Comparison of ENCODE assay signal across 23 cellular contexts in the genomic region with DNA sequence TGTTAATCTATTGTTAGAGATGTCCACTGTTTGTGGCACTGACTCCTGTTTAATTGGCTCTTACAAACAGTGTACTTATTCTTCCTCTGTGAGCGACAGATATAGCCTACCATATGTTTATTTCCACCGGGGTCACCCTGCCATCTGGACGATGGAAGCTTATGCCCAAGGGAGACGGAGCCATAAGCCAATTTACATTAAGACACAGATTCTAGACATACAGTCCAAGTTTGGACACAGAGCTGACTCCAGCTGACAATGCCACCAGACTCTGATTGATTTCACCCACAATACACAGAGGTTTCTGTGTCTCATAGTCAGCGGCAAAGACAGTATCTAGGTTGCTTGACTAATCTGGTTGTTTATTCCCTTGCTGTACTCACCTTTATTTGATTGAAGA.
"Had no signal": no experiment of that assay in that cellular context is flagged by ENCODE, and none has a peak within 500 bp of the region (broad histone marks: within the 10 kb centered on the region; RNA-seq: fewer than 3 reads in every experiment).

No MANE protein-coding gene starts in this region.

- H3K36me3 Mint-ChIP-seq: activated naive CD4-positive, alpha-beta T cell treated with anti-CD3 and anti-CD28 coated beads, Interleukin-2, amount 50 U/mL, for 72 hours; brain; naive B cell; stimulated activated naive B cell treated with anti-CD40 and anti-IgM and Interleukin-4, amounts not matched to agents 10 μg/mL and 1 μg/mL and 100 μg/mL, for 72 hours; type B pancreatic cell had no signal

- DNase-seq: activated CD4-positive, alpha-beta T cell treated with anti-CD3 and anti-CD28 coated beads for 36 hours; activated CD4-positive, alpha-beta T cell treated with anti-CD3 and anti-CD28 coated beads, Interleukin-2, amount 50 U/mL, for 4 hours; activated CD8-positive, alpha-beta memory T cell treated with anti-CD3 and anti-CD28 coated beads for 24 hours; activated CD8-positive, alpha-beta memory T cell treated with anti-CD3 and anti-CD28 coated beads, Interleukin-2, amount 50 U/mL, for 4 hours; activated T-cell treated with anti-CD3 and anti-CD28 coated beads, Interleukin-2, amount 50 U/mL, for 24 hours; aorta; dermis blood vessel endothelial cell; effector memory CD4-positive, alpha-beta T cell; foreskin melanocyte; kidney glomerular epithelial cell; left lung; naive B cell; nucleus accumbens; stimulated activated CD4-positive, alpha-beta T cell treated with anti-CD3 and anti-CD28 coated beads, Interleukin-2, amount 100 ng/mL, for 48 hours; stimulated activated CD8-positive, alpha-beta memory T cell treated with anti-CD3 and anti-CD28 coated beads, Interleukin-4, amount 100 ng/mL, for 48 hours; stimulated activated naive B cell treated with anti-CD40 and anti-IgM and Interleukin-4, amounts not matched to agents 10 μg/mL and 1 μg/mL and 100 μg/mL, for 72 hours; T-helper 9 cell; testis had no signal

- H3K4me1 Mint-ChIP-seq: activated CD4-positive, alpha-beta T cell treated with anti-CD3 and anti-CD28 coated beads for 36 hours; activated T-helper 17 cell treated with anti-CD3 and anti-CD28 coated beads, Interleukin-2, amount 50 U/mL, for 72 hours; naive B cell; stimulated activated naive B cell treated with anti-CD40 and anti-IgM and Interleukin-4, amounts not matched to agents 10 μg/mL and 1 μg/mL and 100 μg/mL, for 72 hours had no signal

- H3K27me3 Mint-ChIP-seq: activated CD4-positive, alpha-beta T cell treated with anti-CD3 and anti-CD28 coated beads for 36 hours; brain; type B pancreatic cell had no signal

- H3K4me3 Mint-ChIP-seq: activated CD4-positive, alpha-beta T cell treated with anti-CD3 and anti-CD28 coated beads for 36 hours; activated T-cell treated with anti-CD3 and anti-CD28 coated beads, Interleukin-2, amount 50 U/mL, for 24 hours; activated T-helper 17 cell treated with anti-CD3 and anti-CD28 coated beads, Interleukin-2, amount 50 U/mL, for 72 hours; naive B cell; stimulated activated naive B cell treated with anti-CD40 and anti-IgM and Interleukin-4, amounts not matched to agents 10 μg/mL and 1 μg/mL and 100 μg/mL, for 72 hours; type B pancreatic cell; WTC11 had no signal

- H3K9me3 Mint-ChIP-seq: activated naive CD4-positive, alpha-beta T cell treated with anti-CD3 and anti-CD28 coated beads, Interleukin-2, amount 50 U/mL, for 72 hours; activated T-cell treated with anti-CD3 and anti-CD28 coated beads, Interleukin-2, amount 50 U/mL, for 24 hours; activated T-helper 17 cell treated with anti-CD3 and anti-CD28 coated beads, Interleukin-2, amount 50 U/mL, for 72 hours had no signal

- H3K27ac Mint-ChIP-seq: activated CD4-positive, alpha-beta T cell treated with anti-CD3 and anti-CD28 coated beads for 36 hours; activated naive CD4-positive, alpha-beta T cell treated with anti-CD3 and anti-CD28 coated beads, Interleukin-2, amount 50 U/mL, for 72 hours; activated T-cell treated with anti-CD3 and anti-CD28 coated beads, Interleukin-2, amount 50 U/mL, for 24 hours; activated T-helper 17 cell treated with anti-CD3 and anti-CD28 coated beads, Interleukin-2, amount 50 U/mL, for 72 hours; stimulated activated naive B cell treated with anti-CD40 and anti-IgM and Interleukin-4, amounts not matched to agents 10 μg/mL and 1 μg/mL and 100 μg/mL, for 72 hours; type B pancreatic cell; WTC11 had no signal
